9 cellular contexts compared by ENCODE assay signal in genomic region chr6:11198663-11199603, GRCh38. TPM values are rescaled to one million over a fixed set of nuclear protein-coding genes. Genes with fewer than 3 reads are reported as not detected.
DNase-seq lines count a peak whose midpoint lies in the region; ATAC-seq, FAIRE-seq and TF ChIP-seq lines count a peak whose summit lies in the region.
"Had no signal": no experiment of that assay in that cellular context is flagged by ENCODE, and none has a peak within 500 bp of the region (broad histone marks: within the 10 kb centered on the region; RNA-seq: fewer than 3 reads in every experiment).

No MANE protein-coding gene starts in this region.

- H3K4me1 ChIP-seq in HepG2 (ENCODE audit: insufficient read depth, low read length) (peaks cover 87% of the 10 kb centered on the region), right lobe of liver (peaks cover 0 to 11% (median 3%) of the 10 kb centered on the region in 4 donors), SJSA1 (replicated peaks) (peaks cover 92% of the 10 kb centered on the region), fibroblast of lung (ENCODE audit: control insufficient read depth, extremely low read depth, insufficient read depth, low read length) (peaks cover 49% of the 10 kb centered on the region), tibial nerve (peaks cover 0 to 83% (median 43%) of the 10 kb centered on the region in 4 donors), colonic mucosa (no peaks in the 10 kb centered on the region)

- peaks cover 33 to 85% of the 10 kb centered on the region in 2 experiments for H3K36me3 ChIP-seq in HepG2 (replicated peaks in 1 of 2; ENCODE audit: control insufficient read depth in 1 of 2, insufficient read depth in 2 of 2, low read length in 2 of 2)
- H3K36me3 ChIP-seq in right lobe of liver: peaks cover 0 to 5% (median 0%) of the 10 kb centered on the region in 4 donors
- peaks cover 36% of the 10 kb centered on the region for H3K36me3 ChIP-seq in SJSA1
- peaks cover 7% of the 10 kb centered on the region for H3K36me3 ChIP-seq in fibroblast of lung (ENCODE audit: control insufficient read depth, insufficient read depth, low read length)
- peaks cover 0 to 7% (median 0%) of the 10 kb centered on the region in 3 donors for H3K36me3 ChIP-seq in tibial nerve
- H3K36me3 ChIP-seq in colonic mucosa: no peaks in the 10 kb centered on the region

- ATAC-seq in HepG2 (no peak), right lobe of liver (no peak)

- peaks cover 90% of the 10 kb centered on the region for H4K20me1 ChIP-seq in HepG2 (ENCODE audit: insufficient read depth, low read length)
- no peaks in the 10 kb centered on the region for H4K20me1 ChIP-seq in fibroblast of lung (ENCODE audit: control insufficient read depth, extremely low read depth, insufficient read depth, low read length)

- no peak overlapping the region for H3K4me2 ChIP-seq in HepG2 (ENCODE audit: low read depth, low read length)
- peak overlapping the region; percentile 41 for H3K4me2 ChIP-seq in fibroblast of lung (ENCODE audit: extremely low read depth, insufficient read depth, low read length)

- no peak overlapping the region for H3K9ac ChIP-seq in HepG2 (ENCODE audit: insufficient read depth, low read depth, low read length)
- H3K9ac ChIP-seq in fibroblast of lung (ENCODE audit: insufficient read depth, low read length): no peak overlapping the region
- no peak overlapping the region for H3K9ac ChIP-seq in colonic mucosa (ENCODE audit: low read depth in 2 of 2, low read length in 2 of 2)

- DNase-seq in HepG2 (ENCODE audit: low spot score): no peak
- DNase-seq in right lobe of liver: no peak
- DNase-seq in SJSA1 (ENCODE audit: low read depth in 1 of 2, low spot score in 2 of 2): no peak
- no peak for DNase-seq in fibroblast of lung (ENCODE audit: low read depth in 2 of 2)
- DNase-seq in tibial nerve (ENCODE audit: low spot score in 2 of 2): no peak
- DNase-seq in colonic mucosa: no peak
- DNase-seq in NCI-H345 treated with DMSO at 0.1 percent for 48 hours (lab: John Stamatoyannopoulos, UW; ENCODE audit: unreplicated experiment): no peak
- DNase-seq in NCI-H345 (lab: John Stamatoyannopoulos, UW): no peak
- DNase-seq: DMS79 treated with DMSO at 0.1 percent for 48 hours had no signal

- H3K79me2 ChIP-seq in HepG2 (ENCODE audit: insufficient read depth, low read length) (peaks cover 89% of the 10 kb centered on the region), fibroblast of lung (ENCODE audit: control insufficient read depth, insufficient read depth, low read length) (peaks cover 18% of the 10 kb centered on the region)

- POLR2A ChIA-PET in HepG2 (lab: Yijun Ruan, JAX): interaction anchor here (1.0 to 5.9 kb wide), 2 partner anchors 18 to 34 kb away, joined by 4 to 78 read pairs; partner anchors contain the start of gene NEDD9

- H3K27ac ChIP-seq in HepG2 (ENCODE audit: extremely low read length, insufficient read depth, low read length): peak overlapping the region; percentile 11
- H3K27ac ChIP-seq in right lobe of liver: no peak overlapping the region
- H3K27ac ChIP-seq in SJSA1: peak overlapping the region; percentile 99
- peak overlapping the region; percentile 98 for H3K27ac ChIP-seq in fibroblast of lung (ENCODE audit: insufficient read depth, low read length)
- peak overlapping the region in 3 of 4 donors; percentile 32 to 74 (median 44) for H3K27ac ChIP-seq in tibial nerve
- H3K27ac ChIP-seq in colonic mucosa: no peak overlapping the region

- H2AFZ ChIP-seq in HepG2 (ENCODE audit: low read length) (no peak overlapping the region), fibroblast of lung (ENCODE audit: low read length) (no peak overlapping the region)

- H3K27me3 ChIP-seq in HepG2 (ENCODE audit: control insufficient read depth in 1 of 2, insufficient read depth in 2 of 2, low read length in 2 of 2): no peaks in the 10 kb centered on the region
- no peaks in the 10 kb centered on the region for H3K27me3 ChIP-seq in right lobe of liver
- H3K27me3 ChIP-seq in SJSA1 (replicated peaks): no peaks in the 10 kb centered on the region
- H3K27me3 ChIP-seq in fibroblast of lung (ENCODE audit: control insufficient read depth, insufficient read depth, low read length): no peaks in the 10 kb centered on the region
- H3K27me3 ChIP-seq in tibial nerve: no peaks in the 10 kb centered on the region
- no peaks in the 10 kb centered on the region for H3K27me3 ChIP-seq in colonic mucosa

- CTCF ChIA-PET in HepG2 (lab: Yijun Ruan, JAX; ENCODE audit: low intra/inter-chr PET ratio, low total read pairs): no interaction called here

- BruUV-seq in HepG2 (replicated peaks; lab: Mats Ljungman, UMichigan): no TSS peak

- TF ChIP-seq CTCF in HepG2 (CRISPR knock-in tag; IDR thresholded peaks at IDR 0.05) (no peak), right lobe of liver (IDR thresholded peaks at IDR 0.05) (no peak), fibroblast of lung (conservative IDR thresholded peaks at IDR 0.05 in 1 of 2, IDR thresholded peaks at IDR 0.05 in 1 of 2; ENCODE audit: low read depth in 1 of 2, low read length in 2 of 2) (no peak), tibial nerve (IDR thresholded peaks at IDR 0.05) (no peak), colonic mucosa (IDR thresholded peaks at IDR 0.05) (no peak)

- no peaks in the 10 kb centered on the region for H3K9me3 ChIP-seq in HepG2 (ENCODE audit: low read length)
- H3K9me3 ChIP-seq in right lobe of liver: no peaks in the 10 kb centered on the region
- H3K9me3 ChIP-seq in SJSA1 (replicated peaks): no peaks in the 10 kb centered on the region
- no peaks in the 10 kb centered on the region for H3K9me3 ChIP-seq in fibroblast of lung (ENCODE audit: control insufficient read depth, insufficient read depth, low read depth, low read length)
- H3K9me3 ChIP-seq in tibial nerve: no peaks in the 10 kb centered on the region
- no peaks in the 10 kb centered on the region for H3K9me3 ChIP-seq in colonic mucosa

- no peak for TF ChIP-seq EP300 in HepG2 (IDR thresholded peaks at IDR 0.05; ENCODE audit: low read depth in 2 of 2, low read length in 2 of 2)
- no peak for TF ChIP-seq EP300 in HepG2 (CRISPR knock-in tag; IDR thresholded peaks at IDR 0.05; ENCODE audit: borderline replicate concordance)
- peak in 1 of 2 donors; percentile 9 for TF ChIP-seq EP300 in tibial nerve (IDR thresholded peaks at IDR 0.05)

- 97% methylated on average over 5 of the region's 5 CpGs for WGBS in HepG2 (ENCODE audit: low lambda C conversion rate)
- 61% methylated on average over 5 of the region's 5 CpGs for WGBS in right lobe of liver (ENCODE audit: insufficient coverage, low coverage, low lambda C conversion rate, missing lambda C conversion rate)
- 64 to 73% methylated on average over 5 of the region's 5 CpGs for WGBS in tibial nerve, 2 donors

- intact Hi-C loops in HepG2 (cut with micrococcal nuclease; ENCODE audit: unreplicated experiment): no loop called here
- intact Hi-C loops in right lobe of liver (cut with DNase I): no loop called here
- intact Hi-C loops in colonic mucosa (cut with DNase I): no loop called here

- no peak for TF ChIP-seq RAD21 in HepG2 (CRISPR knock-in tag; IDR thresholded peaks at IDR 0.05)

- H3K4me3 ChIP-seq in HepG2 (replicated peaks in 1 of 3; ENCODE audit: insufficient read depth in 1 of 3, low read depth in 2 of 3, low read length in 3 of 3) (no peak overlapping the region), right lobe of liver (no peak overlapping the region), SJSA1 (no peak overlapping the region), fibroblast of lung (replicated peaks in 1 of 4; ENCODE audit: control extremely low read depth in 1 of 4, insufficient read depth in 1 of 4, low read depth in 3 of 4, low read length in 4 of 4) (no peak overlapping the region), tibial nerve (no peak overlapping the region), colonic mucosa (no peak overlapping the region)

- no peak for FAIRE-seq in HepG2 (lab: Jason Lieb, UNC)

- in situ Hi-C loops in HepG2 (cut with HindIII; ENCODE audit: extremely low pct_ligation_motif_present, low pct_unique_long_range_greater_than_20kb): no loop called here

- 0 out of 4 replicates have a peak, but pooled peaks of 1 of the 2 experiments have one; percentile 45 for TF ChIP-seq POLR2A in HepG2 (IDR thresholded peaks at IDR 0.05; ENCODE audit: insufficient read depth in 1 of 2, low read depth in 2 of 2, low read length in 2 of 2)
- no peak for TF ChIP-seq POLR2A in right lobe of liver (IDR thresholded peaks at IDR 0.05)
- TF ChIP-seq POLR2A in tibial nerve (IDR thresholded peaks at IDR 0.05): no peak

TF ChIP-seq in HepG2, 621 proteins besides CTCF, POLR2A, EP300 and RAD21 (continues in another document):
- peak; percentile 24 for TF ChIP-seq TEAD3 (CRISPR knock-in tag; optimal IDR thresholded peaks at IDR 0.05; ENCODE audit: borderline replicate concordance)

RNA-seq across cellular contexts. Expression of gene NEDD9, which starts 33.5 kb away (rescaled TPM):
- total RNA-seq in HepG2 (2016; rRNA removed; fragmentation: Illumina TruSeq; extraction: Trizol): 27.1 and 31.4 TPM in 2 replicates
- total RNA-seq in HepG2 (2016; cell fraction: cytosol; rRNA removed; fragmentation: Illumina TruSeq; extraction: Trizol; ENCODE audit: low read depth): 3.1 and 3.2 TPM in 2 replicates
- total RNA-seq in HepG2 (2016; cell fraction: insoluble cytoplasmic fraction; rRNA removed; fragmentation: Illumina TruSeq; extraction: Trizol): 25.2 and 29.8 TPM in 2 replicates
- 11.6 and 12.3 TPM in 2 replicates for total RNA-seq in HepG2 (2016; cell fraction: membrane; rRNA removed; fragmentation: Illumina TruSeq; extraction: Trizol)
- 24.2 and 25.4 TPM in 2 replicates for total RNA-seq in HepG2 (2016; cell fraction: nucleus; rRNA removed; fragmentation: Illumina TruSeq; extraction: Trizol)
- polyA plus RNA-seq in HepG2 (2011; rRNA removed): 363 and 389 TPM in 2 replicates
- polyA plus RNA-seq in HepG2 (2011; cell fraction: cytosol; rRNA removed): 249 and 284 TPM in 2 replicates
- polyA plus RNA-seq in HepG2 (2011; cell fraction: nucleus; rRNA removed): 241 and 254 TPM in 2 replicates
- 141 and 166 TPM in 2 replicates for polyA plus RNA-seq in HepG2 (2012)
- 1.5 and 2.0 TPM in 2 replicates for polyA plus RNA-seq in HepG2 (2016; cell fraction: cytosol; fragmentation: Illumina TruSeq; extraction: Trizol; ENCODE audit: low read depth)
- 26.5 and 29.0 TPM in 2 replicates for polyA plus RNA-seq in HepG2 (2016; cell fraction: insoluble cytoplasmic fraction; fragmentation: Illumina TruSeq; extraction: Trizol; ENCODE audit: low read depth)
- polyA plus RNA-seq in HepG2 (2016; cell fraction: membrane; fragmentation: Illumina TruSeq; extraction: Trizol; ENCODE audit: low read depth): 4.0 and 4.8 TPM in 2 replicates
- 28.0 and 29.7 TPM in 2 replicates for polyA plus RNA-seq in HepG2 (2016; cell fraction: nucleus; fragmentation: Illumina TruSeq; extraction: Trizol; ENCODE audit: insufficient read depth, low read depth)
- polyA minus RNA-seq in HepG2 (2011; rRNA and poly(A)+ RNA removed; ENCODE audit: low replicate concordance): 3.4 and 577 TPM in 2 replicates
- polyA minus RNA-seq in HepG2 (2011; cell fraction: cytosol; rRNA and poly(A)+ RNA removed): 263 and 295 TPM in 2 replicates
- 268 and 334 TPM in 2 replicates for polyA minus RNA-seq in HepG2 (2011; cell fraction: nucleus; rRNA and poly(A)+ RNA removed)
- total RNA-seq in right lobe of liver: 10 to 100 TPM in 4 of 6 experiments, 1 to 10 TPM in 2; 5.1 to 59.8 (median 26.2) TPM
- 13.3 and 27.8 TPM in 2 replicates for total RNA-seq in SJSA1 (2014; rRNA removed; shearing (Covaris generic))
- 13.6 and 33.7 TPM in 2 replicates for total RNA-seq in fibroblast of lung
- 35.2 and 41.9 TPM in 2 replicates for polyA plus RNA-seq in fibroblast of lung
- 25.1 and 26.5 TPM in 2 replicates for polyA plus RNA-seq in fibroblast of lung (2012)
- polyA minus RNA-seq in fibroblast of lung (ENCODE audit: low replicate concordance): 75.8 and 84.0 TPM in 2 replicates
- 100 to 1,000 TPM; 107 to 205 (median 130) TPM for total RNA-seq in tibial nerve
- 10 to 100 TPM; 43.4 to 73.1 TPM for total RNA-seq in colonic mucosa

Comparison
In these comparisons a context has a peak if more than half of its experiments do, and no peak if none do; other contexts are left out.
1. H3K27ac ChIP-seq: peak in HepG2 (single experiment), SJSA1 (single experiment), fibroblast of lung (single experiment) and tibial nerve (3 of 4); none in right lobe of liver (0 of 3) and colonic mucosa (single experiment).